ENCODE assay signal across 9 cellular contexts in genomic region chr15:34335176-34335575, GRCh38. TPM values are rescaled to one million over a fixed set of nuclear protein-coding genes. Genes with fewer than 3 reads are reported as not detected.
A peak's percentile ranks its signal among the peaks of the same experiment; 100 is the strongest.
DNase-seq lines count a peak whose midpoint lies in the region; ATAC-seq, FAIRE-seq and TF ChIP-seq lines count a peak whose summit lies in the region.
"Had no signal": no experiment of that assay in that cellular context is flagged by ENCODE, and none has a peak within 500 bp of the region (broad histone marks: within the 10 kb centered on the region; RNA-seq: fewer than 3 reads in every experiment).

No MANE protein-coding gene starts in this region.

- peak overlapping the region; percentile 88 to 98 (median 92) for H3K27ac ChIP-seq in Peyer's patch

- no peaks in the 10 kb centered on the region for H3K27me3 ChIP-seq in Peyer's patch

- intact Hi-C loops in posterior cingulate gyrus (cut with DNase I), result no loop called here

- TF ChIP-seq POLR2A in Peyer's patch (IDR thresholded peaks at IDR 0.05), result no peak

- TF ChIP-seq CTCF in Peyer's patch (IDR thresholded peaks at IDR 0.05) (no peak), epithelial cell of esophagus (IDR thresholded peaks at IDR 0.05; ENCODE audit: insufficient read depth, low read depth, low read length, missing control alignments) (no peak)

- peaks cover 11% of the 10 kb centered on the region for H3K36me3 Mint-ChIP-seq in stimulated activated memory B cell treated with anti-CD40 and anti-IgM and Interleukin-4, amounts not matched to agents 10 μg/mL and 1 μg/mL and 100 μg/mL, for 72 hours

- H3K36me3 ChIP-seq in Peyer's patch, result peaks cover 0 to 2% (median 0%) of the 10 kb centered on the region in 3 donors

- no peaks in the 10 kb centered on the region for H3K9me3 ChIP-seq in Peyer's patch

- H3K4me1 ChIP-seq in Peyer's patch, result peaks cover 0 to 11% (median under 1%) of the 10 kb centered on the region in 4 donors

- no peak for DNase-seq in GM19239 (ENCODE audit: insufficient read length, low spot score)
- DNase-seq in Peyer's patch, result no peak
- DNase-seq in epithelial cell of esophagus (ENCODE audit: low read depth), result peak; percentile 46
- DNase-seq in posterior cingulate gyrus, result no peak

- no peak for ATAC-seq in stimulated activated memory B cell treated with anti-CD40 and anti-IgM and Interleukin-4, amounts not matched to agents 10 μg/mL and 1 μg/mL and 100 μg/mL, for 72 hours
- ATAC-seq in HG03045 (IDR thresholded peaks at IDR 0.05; ENCODE audit: unreplicated experiment) (no peak), HG03457 (IDR thresholded peaks at IDR 0.05; ENCODE audit: unreplicated experiment) (no peak)

- peak overlapping the region in 2 of 4 donors; percentile 18 to 78 for H3K4me3 ChIP-seq in Peyer's patch
- H3K4me3 ChIP-seq in epithelial cell of esophagus (ENCODE audit: low read length), result no peak overlapping the region

- H3K9me3 Mint-ChIP-seq in stimulated activated memory B cell treated with anti-CD40 and anti-IgM and Interleukin-4, amounts not matched to agents 10 μg/mL and 1 μg/mL and 100 μg/mL, for 72 hours, result no peaks in the 10 kb centered on the region

- H3K27ac Mint-ChIP-seq in stimulated activated memory B cell treated with anti-CD40 and anti-IgM and Interleukin-4, amounts not matched to agents 10 μg/mL and 1 μg/mL and 100 μg/mL, for 72 hours, result peak overlapping the region; percentile 96

- H3K4me3 Mint-ChIP-seq in stimulated activated memory B cell treated with anti-CD40 and anti-IgM and Interleukin-4, amounts not matched to agents 10 μg/mL and 1 μg/mL and 100 μg/mL, for 72 hours, result peak overlapping the region; percentile 100

- peaks cover 55% of the 10 kb centered on the region for H3K4me1 Mint-ChIP-seq in stimulated activated memory B cell treated with anti-CD40 and anti-IgM and Interleukin-4, amounts not matched to agents 10 μg/mL and 1 μg/mL and 100 μg/mL, for 72 hours

- no peaks in the 10 kb centered on the region for H3K27me3 Mint-ChIP-seq in stimulated activated memory B cell treated with anti-CD40 and anti-IgM and Interleukin-4, amounts not matched to agents 10 μg/mL and 1 μg/mL and 100 μg/mL, for 72 hours

- FAIRE-seq in GM19239 (lab: Jason Lieb, UNC), result peak; percentile 82
- FAIRE-seq: TTC549 had no signal

RNA-seq across cellular contexts. Expression of gene SLC12A6, which starts 2.4 kb away (rescaled TPM):
- total RNA-seq in Peyer's patch, result 100 to 1,000 TPM in 1 of 4 donors, 10 to 100 TPM in 3; 48.7 to 111 (median 54.1) TPM

RNA-seq across cellular contexts. Expression of gene NOP10, which starts 7.8 kb away (rescaled TPM):
- total RNA-seq in Peyer's patch, result 100 to 1,000 TPM in 2 of 4 donors, 10 to 100 TPM in 2; 56.2 to 143 (median 96.3) TPM

RNA-seq across cellular contexts. Expression of gene NUTM1, which starts 7.9 kb away (rescaled TPM):
- total RNA-seq in Peyer's patch, result not detected
- total RNA-seq: glomerular endothelial cell had no signal

RNA-seq across cellular contexts. Expression of gene LPCAT4, which starts 31.8 kb away (rescaled TPM):
- total RNA-seq in Peyer's patch, result 100 to 1,000 TPM in 2 of 4 donors, 10 to 100 TPM in 2; 52.8 to 268 (median 108) TPM
